Comparison of ENCODE assay signal across 10 cellular contexts in the genomic region with DNA sequence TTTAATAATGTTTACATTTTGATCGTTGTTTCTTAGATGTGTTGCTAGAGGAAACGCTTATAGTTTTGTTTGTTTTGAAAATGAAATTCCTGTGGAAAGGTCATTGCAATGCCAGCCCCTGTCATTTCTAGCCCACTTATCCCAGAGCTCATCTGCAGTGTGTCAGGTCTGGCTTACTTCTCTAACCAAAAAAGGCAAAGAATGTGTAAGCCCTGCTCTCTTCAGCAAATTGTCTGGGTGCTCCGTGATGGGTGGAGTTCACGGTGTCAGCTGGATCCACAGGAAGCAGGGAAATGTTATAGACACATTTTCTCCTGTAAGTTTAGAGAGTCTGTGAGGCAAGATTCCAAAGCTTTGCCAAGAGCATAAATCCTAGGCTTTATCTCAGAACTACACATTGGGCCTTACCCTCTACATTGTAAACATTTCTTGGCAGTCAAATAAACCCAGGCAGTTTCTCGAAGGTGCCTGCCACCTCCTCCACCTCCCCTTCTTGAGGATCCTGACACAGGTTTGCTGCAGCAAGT. TPM values are rescaled to one million over a fixed set of nuclear protein-coding genes. Genes with fewer than 3 reads are reported as not detected.
DNase-seq lines count a peak whose midpoint lies in the region; ATAC-seq and TF ChIP-seq lines count a peak whose summit lies in the region.
"Had no signal": no experiment of that assay in that cellular context is flagged by ENCODE, and none has a peak within 500 bp of the region (broad histone marks: within the 10 kb centered on the region; RNA-seq: fewer than 3 reads in every experiment).

No MANE protein-coding gene starts in this region.

- H3K9me3 Mint-ChIP-seq in type B pancreatic cell: peaks cover 9% of the 10 kb centered on the region
- H3K9me3 Mint-ChIP-seq: stimulated activated effector memory CD8-positive, alpha-beta T cell treated with anti-CD3 and anti-CD28 coated beads, Interleukin-12 subunit alpha, Interleukin-12 subunit beta, amount 100 ng/mL, for 72 hours had no signal

- H3K27me3 Mint-ChIP-seq in type B pancreatic cell: no peaks in the 10 kb centered on the region
- H3K27me3 Mint-ChIP-seq: activated naive CD8-positive, alpha-beta T cell had no signal

- intact Hi-C loops in lower lobe of right lung (cut with DNase I): no loop called here

- H3K4me3 ChIP-seq in LNCaP clone FGC (ENCODE audit: low read depth, low read length): no peak overlapping the region
- no peak overlapping the region for H3K4me3 ChIP-seq in lower lobe of right lung

- peak; percentile 51 to 62 for ATAC-seq in lower lobe of right lung
- ATAC-seq in HG03045 (IDR thresholded peaks at IDR 0.05; ENCODE audit: unreplicated experiment): no peak
- no peak for ATAC-seq in GM18498 (IDR thresholded peaks at IDR 0.05; ENCODE audit: unreplicated experiment)
- ATAC-seq: stimulated activated effector memory CD8-positive, alpha-beta T cell treated with anti-CD3 and anti-CD28 coated beads, Interleukin-12 subunit alpha, Interleukin-12 subunit beta, amount 100 ng/mL, for 72 hours had no signal

- H3K36me3 ChIP-seq in lower lobe of right lung: peaks cover 69% of the 10 kb centered on the region

- no peaks in the 10 kb centered on the region for H3K9me3 ChIP-seq in lower lobe of right lung

- H3K27ac Mint-ChIP-seq in type B pancreatic cell: peak overlapping the region; percentile 76
- H3K27ac Mint-ChIP-seq: activated naive CD8-positive, alpha-beta T cell; stimulated activated effector memory CD8-positive, alpha-beta T cell treated with anti-CD3 and anti-CD28 coated beads, Interleukin-12 subunit alpha, Interleukin-12 subunit beta, amount 100 ng/mL, for 72 hours had no signal

- H3K27ac ChIP-seq in lower lobe of right lung (peak overlapping the region; percentile 61), substantia nigra (ENCODE audit: low read depth, low read length, poor library complexity, severe bottlenecking) (no peak overlapping the region)

- peaks cover 58% of the 10 kb centered on the region for H3K36me3 Mint-ChIP-seq in type B pancreatic cell

- peak; percentile 49 for DNase-seq in LNCaP clone FGC (ENCODE audit: low read depth)
- peak; percentile 68 for DNase-seq in dermis blood vessel endothelial cell
- DNase-seq in lower lobe of right lung: no peak
- DNase-seq in type B pancreatic cell (ENCODE audit: extremely low spot score, unreplicated experiment): no peak
- no peak for DNase-seq in substantia nigra (lab: John Stamatoyannopoulos, UW)
- DNase-seq: activated CD4-positive, alpha-beta T cell treated with anti-CD3 and anti-CD28 coated beads for 1 hour had no signal

- peak overlapping the region; percentile 6 for H3K4me3 Mint-ChIP-seq in type B pancreatic cell
- H3K4me3 Mint-ChIP-seq: activated naive CD8-positive, alpha-beta T cell; stimulated activated effector memory CD8-positive, alpha-beta T cell treated with anti-CD3 and anti-CD28 coated beads, Interleukin-12 subunit alpha, Interleukin-12 subunit beta, amount 100 ng/mL, for 72 hours had no signal

- peaks cover 37% of the 10 kb centered on the region for H3K4me1 ChIP-seq in lower lobe of right lung

- no peak for TF ChIP-seq CTCF in LNCaP clone FGC (IDR thresholded peaks at IDR 0.05; ENCODE audit: control insufficient read depth, extremely low read depth, insufficient read depth)
- no peak for TF ChIP-seq CTCF in lower lobe of right lung (IDR thresholded peaks at IDR 0.05)
- no peak for TF ChIP-seq CTCF in type B pancreatic cell (conservative IDR thresholded peaks at IDR 0.05)

- no peaks in the 10 kb centered on the region for H3K27me3 ChIP-seq in lower lobe of right lung (ENCODE audit: low read depth)

- H3K4me1 Mint-ChIP-seq in type B pancreatic cell (ENCODE audit: unreplicated experiment): peaks cover 28% of the 10 kb centered on the region

RNA-seq across cellular contexts. Expression of a gene that starts 50.9 kb away (rescaled TPM):
- total RNA-seq in dermis blood vessel endothelial cell (17.7 and 22.1 TPM in 2 replicates), lower lobe of right lung (25.6 TPM), type B pancreatic cell (ENCODE audit: low replicate concordance) (29.7 and 41.9 TPM in 2 replicates)

RNA-seq across cellular contexts. Expression of a gene that starts 51.2 kb away (rescaled TPM):
- total RNA-seq in dermis blood vessel endothelial cell (18.5 and 22.2 TPM in 2 replicates), lower lobe of right lung (16.7 TPM), type B pancreatic cell (ENCODE audit: low replicate concordance) (25.1 and 43.8 TPM in 2 replicates)

Comparison
In these comparisons a context has a peak if more than half of its experiments do, and no peak if none do; other contexts are left out.
1. DNase-seq: peak in LNCaP clone FGC (single experiment) and dermis blood vessel endothelial cell (single experiment); none in lower lobe of right lung (single experiment), type B pancreatic cell (single experiment) and substantia nigra (0 of 49).
2. ATAC-seq: peak in lower lobe of right lung (2 of 2); none in HG03045 (single experiment) and GM18498 (single experiment).